ENCODE assay signal across 28 cellular contexts in genomic region chr18:28032177-28032576, GRCh38.
DNase-seq lines count a peak whose midpoint lies in the region; ATAC-seq, FAIRE-seq and TF ChIP-seq lines count a peak whose summit lies in the region.
"Had no signal": no experiment of that assay in that cellular context is flagged by ENCODE, and none has a peak within 500 bp of the region (broad histone marks: within the 10 kb centered on the region; RNA-seq: fewer than 3 reads in every experiment).

No MANE protein-coding gene starts in this region.

- peak overlapping the region; percentile 12 for H3K4me2 ChIP-seq in astrocyte (ENCODE audit: low read length)
- H3K4me2 ChIP-seq: GM23338, KMS-11 had no signal

- peak; percentile 17 for DNase-seq in Daoy (ENCODE audit: low read depth)
- DNase-seq in HPDE6-E6E7 (ENCODE audit: extremely low spot score), result peak; percentile 8
- peak; percentile 29 for DNase-seq in astrocyte (ENCODE audit: low read depth)
- peak in 1 of 2 donors; percentile 16 for DNase-seq in foreskin keratinocyte
- DNase-seq in AG08395 (ENCODE audit: low spot score), result no peak
- no peak for DNase-seq in activated CD4-positive, alpha-beta memory T cell treated with anti-CD3 and anti-CD28 coated beads for 36 hours
- no peak for DNase-seq in T-cell
- no peak for DNase-seq in NCI-H1105 (lab: John Stamatoyannopoulos, UW)
- DNase-seq: CD4-positive, CD25-positive, alpha-beta regulatory T cell; DMS79 treated with DMSO at 0.1 percent for 48 hours; GDM1; IMR-90; MV-4-11; NCI-H1694; NCI-H2081; NCI-H2171; NCI-H345; NCI-H524; NCI-H774; NK-92 treated with Interleukin-12 subunit alpha and Interleukin-12 subunit beta, amount 100 ng/mL, for 24 hours; Peyer's patch had no signal

- H3K9me3 ChIP-seq in astrocyte (ENCODE audit: insufficient read depth, low read depth, low read length), result no peaks in the 10 kb centered on the region
- H3K9me3 ChIP-seq: HAP-1, Peyer's patch had no signal

- H3K27me3 ChIP-seq in astrocyte (ENCODE audit: insufficient read depth, low read length), result no peaks in the 10 kb centered on the region
- H3K27me3 ChIP-seq in foreskin keratinocyte, result no peaks in the 10 kb centered on the region
- H3K27me3 ChIP-seq: Peyer's patch had no signal

- no peaks in the 10 kb centered on the region for H3K9me3 Mint-ChIP-seq in astrocyte (ENCODE audit: unreplicated experiment)
- H3K9me3 Mint-ChIP-seq in activated CD4-positive, alpha-beta memory T cell treated with anti-CD3 and anti-CD28 coated beads for 36 hours, result peaks cover 14% of the 10 kb centered on the region
- H3K9me3 Mint-ChIP-seq in T-cell, result peaks cover 6 to 13% (median 11%) of the 10 kb centered on the region in 3 donors
- H3K9me3 Mint-ChIP-seq: GM23338 had no signal

- H3K27me3 Mint-ChIP-seq in astrocyte (ENCODE audit: low read depth, unreplicated experiment) (no peaks in the 10 kb centered on the region), T-cell (no peaks in the 10 kb centered on the region)
- no peaks in the 10 kb centered on the region for H3K27me3 Mint-ChIP-seq in activated CD4-positive, alpha-beta memory T cell treated with anti-CD3 and anti-CD28 coated beads for 36 hours
- H3K27me3 Mint-ChIP-seq: CD4-positive, CD25-positive, alpha-beta regulatory T cell had no signal

- peaks cover 17% of the 10 kb centered on the region for H3K4me1 ChIP-seq in astrocyte (ENCODE audit: insufficient read depth, low read length)
- peaks cover 4% of the 10 kb centered on the region for H3K4me1 ChIP-seq in foreskin keratinocyte
- H3K4me1 ChIP-seq: Peyer's patch had no signal

- H3K4me3 Mint-ChIP-seq in astrocyte (ENCODE audit: unreplicated experiment), result no peak overlapping the region
- H3K4me3 Mint-ChIP-seq in activated CD4-positive, alpha-beta memory T cell treated with anti-CD3 and anti-CD28 coated beads for 36 hours, result no peak overlapping the region
- H3K4me3 Mint-ChIP-seq in T-cell, result no peak overlapping the region
- H3K4me3 Mint-ChIP-seq: CD4-positive, CD25-positive, alpha-beta regulatory T cell; GM23338 had no signal

- peak; percentile 78 for FAIRE-seq in astrocyte (lab: Jason Lieb, UNC)
- FAIRE-seq: A204.1, GM18507, HTR-8/SVneo had no signal

- POLR2A ChIA-PET in activated CD4-positive, alpha-beta memory T cell treated with anti-CD3 and anti-CD28 coated beads for 36 hours (lab: Charles Lee), result no interaction called here
- POLR2A ChIA-PET in T-cell (lab: Charles Lee), result no interaction called here

- H3K36me3 Mint-ChIP-seq in astrocyte (ENCODE audit: low read depth, unreplicated experiment) (peaks cover 2% of the 10 kb centered on the region), T-cell (no peaks in the 10 kb centered on the region)
- no peaks in the 10 kb centered on the region for H3K36me3 Mint-ChIP-seq in activated CD4-positive, alpha-beta memory T cell treated with anti-CD3 and anti-CD28 coated beads for 36 hours
- H3K36me3 Mint-ChIP-seq: CD4-positive, CD25-positive, alpha-beta regulatory T cell had no signal

- CTCF ChIA-PET in activated CD4-positive, alpha-beta memory T cell treated with anti-CD3 and anti-CD28 coated beads for 36 hours (lab: Charles Lee), result no interaction called here
- CTCF ChIA-PET in T-cell (lab: Charles Lee), result no interaction called here

- TF ChIP-seq CTCF in astrocyte (IDR thresholded peaks at IDR 0.05; ENCODE audit: insufficient read depth, low read depth, low read length) (no peak), foreskin keratinocyte (conservative IDR thresholded peaks at IDR 0.05) (no peak)

- peaks cover 26% of the 10 kb centered on the region for H4K20me1 ChIP-seq in astrocyte (ENCODE audit: insufficient read depth, low read length)

- no peaks in the 10 kb centered on the region for H3K36me3 ChIP-seq in astrocyte (ENCODE audit: insufficient read depth, low read length)
- H3K36me3 ChIP-seq: HAP-1, Peyer's patch had no signal

- H3K4me1 Mint-ChIP-seq in astrocyte (ENCODE audit: low read depth, unreplicated experiment) (peaks cover 49% of the 10 kb centered on the region), T-cell (no peaks in the 10 kb centered on the region)
- no peaks in the 10 kb centered on the region for H3K4me1 Mint-ChIP-seq in activated CD4-positive, alpha-beta memory T cell treated with anti-CD3 and anti-CD28 coated beads for 36 hours (ENCODE audit: low read depth)
- H3K4me1 Mint-ChIP-seq: CD4-positive, CD25-positive, alpha-beta regulatory T cell had no signal

- peaks cover 99% of the 10 kb centered on the region for H3K79me2 ChIP-seq in astrocyte (ENCODE audit: insufficient read depth, low read length)

- intact Hi-C loops in activated CD4-positive, alpha-beta memory T cell treated with anti-CD3 and anti-CD28 coated beads for 36 hours (cut with micrococcal nuclease), result no loop called here

- H3K9ac ChIP-seq in astrocyte (ENCODE audit: low read length), result no peak overlapping the region
- H3K9ac ChIP-seq: KMS-11 had no signal

- H3K27ac ChIP-seq in astrocyte (ENCODE audit: low read depth, low read length), result no peak overlapping the region
- no peak overlapping the region for H3K27ac ChIP-seq in foreskin keratinocyte
- H3K27ac ChIP-seq: KMS-11, Peyer's patch had no signal

- no peak overlapping the region for H3K4me3 ChIP-seq in astrocyte (ENCODE audit: insufficient read depth, low read depth, low read length)
- H3K4me3 ChIP-seq: GM23338, HAP-1, Peyer's patch had no signal

- H3K27ac Mint-ChIP-seq in astrocyte (ENCODE audit: unreplicated experiment) (peak overlapping the region; percentile 34), T-cell (no peak overlapping the region)
- H3K27ac Mint-ChIP-seq in activated CD4-positive, alpha-beta memory T cell treated with anti-CD3 and anti-CD28 coated beads for 36 hours, result no peak overlapping the region
- H3K27ac Mint-ChIP-seq: CD4-positive, CD25-positive, alpha-beta regulatory T cell; GM23338 had no signal

- peak; percentile 60 for ATAC-seq in foreskin keratinocyte
- ATAC-seq in T-cell (replicated peaks in 1 of 4), result no peak
- ATAC-seq: GM23338, Right ventricle myocardium inferior had no signal

- no peak overlapping the region for H2AFZ ChIP-seq in astrocyte (ENCODE audit: low read depth, low read length)
- H2AFZ ChIP-seq: GM23338 had no signal

Comparison
In these comparisons a context has a peak if more than half of its experiments do, and no peak if none do; other contexts are left out.
1. DNase-seq: peak in Daoy (single experiment), HPDE6-E6E7 (single experiment) and astrocyte (single experiment); none in AG08395 (single experiment), activated CD4-positive, alpha-beta memory T cell treated with anti-CD3 and anti-CD28 coated beads for 36 hours (single experiment), T-cell (0 of 34) and NCI-H1105 (single experiment).